Comparison of ENCODE assay signal across 1 cellular context in the genomic region with DNA sequence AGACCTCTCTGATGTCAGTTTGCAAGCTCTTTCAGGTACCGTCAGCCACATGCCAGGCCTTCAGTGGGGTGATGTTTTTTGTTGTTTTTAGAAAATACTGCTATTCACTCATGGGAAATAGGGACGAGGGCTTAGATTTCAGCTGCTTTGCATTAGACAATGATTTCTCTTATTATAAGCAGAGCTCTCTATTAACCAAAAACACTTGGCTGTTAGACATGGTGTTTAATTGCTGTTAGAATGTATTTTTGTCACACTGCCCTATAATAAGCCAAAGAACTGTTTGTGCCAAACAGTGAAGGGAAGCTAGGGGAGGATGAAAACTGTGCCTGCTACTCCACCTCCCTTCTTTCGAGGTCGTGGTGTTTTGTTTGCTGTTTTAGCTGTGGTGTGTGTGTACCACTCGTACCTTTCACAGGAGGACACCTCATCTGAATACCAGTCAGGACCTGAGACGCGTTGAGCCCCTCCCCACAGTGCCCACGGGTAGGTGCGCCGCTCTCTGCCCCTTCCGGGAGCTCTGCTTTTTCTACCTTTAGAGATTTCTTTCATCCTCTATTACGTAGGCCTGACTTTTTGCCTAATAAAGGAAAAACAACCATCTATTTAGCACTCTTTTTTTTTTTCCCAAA.
TF ChIP-seq lines count a peak whose summit lies in the region.

No MANE protein-coding gene starts in this region.

TF ChIP-seq in GM23338, 12 proteins besides CTCF, POLR2A, EP300 and RAD21:
- TF ChIP-seq, protein P1, sequence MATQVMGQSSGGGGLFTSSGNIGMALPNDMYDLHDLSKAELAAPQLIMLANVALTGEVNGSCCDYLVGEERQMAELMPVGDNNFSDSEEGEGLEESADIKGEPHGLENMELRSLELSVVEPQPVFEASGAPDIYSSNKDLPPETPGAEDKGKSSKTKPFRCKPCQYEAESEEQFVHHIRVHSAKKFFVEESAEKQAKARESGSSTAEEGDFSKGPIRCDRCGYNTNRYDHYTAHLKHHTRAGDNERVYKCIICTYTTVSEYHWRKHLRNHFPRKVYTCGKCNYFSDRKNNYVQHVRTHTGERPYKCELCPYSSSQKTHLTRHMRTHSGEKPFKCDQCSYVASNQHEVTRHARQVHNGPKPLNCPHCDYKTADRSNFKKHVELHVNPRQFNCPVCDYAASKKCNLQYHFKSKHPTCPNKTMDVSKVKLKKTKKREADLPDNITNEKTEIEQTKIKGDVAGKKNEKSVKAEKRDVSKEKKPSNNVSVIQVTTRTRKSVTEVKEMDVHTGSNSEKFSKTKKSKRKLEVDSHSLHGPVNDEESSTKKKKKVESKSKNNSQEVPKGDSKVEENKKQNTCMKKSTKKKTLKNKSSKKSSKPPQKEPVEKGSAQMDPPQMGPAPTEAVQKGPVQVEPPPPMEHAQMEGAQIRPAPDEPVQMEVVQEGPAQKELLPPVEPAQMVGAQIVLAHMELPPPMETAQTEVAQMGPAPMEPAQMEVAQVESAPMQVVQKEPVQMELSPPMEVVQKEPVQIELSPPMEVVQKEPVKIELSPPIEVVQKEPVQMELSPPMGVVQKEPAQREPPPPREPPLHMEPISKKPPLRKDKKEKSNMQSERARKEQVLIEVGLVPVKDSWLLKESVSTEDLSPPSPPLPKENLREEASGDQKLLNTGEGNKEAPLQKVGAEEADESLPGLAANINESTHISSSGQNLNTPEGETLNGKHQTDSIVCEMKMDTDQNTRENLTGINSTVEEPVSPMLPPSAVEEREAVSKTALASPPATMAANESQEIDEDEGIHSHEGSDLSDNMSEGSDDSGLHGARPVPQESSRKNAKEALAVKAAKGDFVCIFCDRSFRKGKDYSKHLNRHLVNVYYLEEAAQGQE (IDR thresholded peaks at IDR 0.05; ENCODE audit: unreplicated experiment) = no peak
- no peak for TF ChIP-seq EZH2phosphoT487 (IDR thresholded peaks at IDR 0.05; ENCODE audit: unreplicated experiment)
- TF ChIP-seq ZNF331 (CRISPR knock-in tag; IDR thresholded peaks at IDR 0.05; ENCODE audit: low read depth) = no peak
- TF ChIP-seq POLR2AphosphoS5 (IDR thresholded peaks at IDR 0.05; ENCODE audit: low read depth) = no peak
- TF ChIP-seq STAT1 (IDR thresholded peaks at IDR 0.05; ENCODE audit: unreplicated experiment) = no peak
TF ChIP-seq in GM23338: peak in this region for 0.
